ENCODE assay signal across 19 cellular contexts in genomic region chr5:145478651-145479050, GRCh38.
A peak's percentile ranks its signal among the peaks of the same experiment; 100 is the strongest.
DNase-seq lines count a peak whose midpoint lies in the region; ATAC-seq, FAIRE-seq and TF ChIP-seq lines count a peak whose summit lies in the region.
"Had no signal": no experiment of that assay in that cellular context is flagged by ENCODE, and none has a peak within 500 bp of the region (broad histone marks: within the 10 kb centered on the region; RNA-seq: fewer than 3 reads in every experiment).

No MANE protein-coding gene starts in this region.

- H3K9me3 ChIP-seq in mammary epithelial cell (replicated peaks; ENCODE audit: insufficient read depth, low read length), result no peaks in the 10 kb centered on the region
- H3K9me3 ChIP-seq in breast epithelium, result no peaks in the 10 kb centered on the region
- H3K9me3 ChIP-seq in RWPE2 (ENCODE audit: severe bottlenecking), result no peaks in the 10 kb centered on the region
- no peaks in the 10 kb centered on the region for H3K9me3 ChIP-seq in skeletal muscle satellite cell (replicated peaks; ENCODE audit: low read length)
- H3K9me3 ChIP-seq: SK-N-SH had no signal

- H3K79me2 ChIP-seq in mammary epithelial cell (ENCODE audit: insufficient read depth, low read length), result no peaks in the 10 kb centered on the region

- TF ChIP-seq POLR2A in breast epithelium (IDR thresholded peaks at IDR 0.05), result no peak

- CTCF ChIA-PET in mammary epithelial cell (lab: Charles Lee; ENCODE audit: low non-redundant PET), result no interaction called here

- ATAC-seq in RWPE2 (ENCODE audit: low read depth), result peak; percentile 3; the same call in 1 of the 3 replicates
- no peak for ATAC-seq in GM21717 (IDR thresholded peaks at IDR 0.05; ENCODE audit: unreplicated experiment)
- ATAC-seq in HG02938 (IDR thresholded peaks at IDR 0.05; ENCODE audit: unreplicated experiment), result no peak
- ATAC-seq: HCT116 had no signal

- H3K36me3 ChIP-seq in mammary epithelial cell (ENCODE audit: insufficient read depth, low read length) (no peaks in the 10 kb centered on the region), breast epithelium (no peaks in the 10 kb centered on the region), RWPE2 (ENCODE audit: low read depth) (no peaks in the 10 kb centered on the region), skeletal muscle satellite cell (ENCODE audit: insufficient read depth, low read length) (no peaks in the 10 kb centered on the region)

- intact Hi-C loops in mammary epithelial cell (cut with micrococcal nuclease), result no loop called here
- intact Hi-C loops in breast epithelium (cut with DNase I; ENCODE audit: low total_unique reads), result no loop called here

- H3K9ac ChIP-seq in mammary epithelial cell (ENCODE audit: insufficient read depth, low read length) (no peak overlapping the region), skeletal muscle satellite cell (ENCODE audit: low read depth, low read length) (no peak overlapping the region)
- H3K9ac ChIP-seq: SK-N-SH had no signal

- no peak overlapping the region for H3K4me2 ChIP-seq in mammary epithelial cell (ENCODE audit: insufficient read depth, low read depth, low read length)
- H3K4me2 ChIP-seq in skeletal muscle satellite cell (ENCODE audit: low read length), result peak overlapping the region; percentile 30
- H3K4me2 ChIP-seq: SK-N-SH had no signal

- H3K4me1 ChIP-seq in mammary epithelial cell (ENCODE audit: insufficient read depth, low read length) (peaks cover 19% of the 10 kb centered on the region), breast epithelium (no peaks in the 10 kb centered on the region), RWPE2 (ENCODE audit: insufficient read depth, poor library complexity, severe bottlenecking) (peaks cover 28% of the 10 kb centered on the region), skeletal muscle satellite cell (ENCODE audit: control insufficient read depth, insufficient read depth, low read length) (peaks cover 32% of the 10 kb centered on the region)

- 81% methylated on average over 2 of the region's 2 CpGs for WGBS in mammary epithelial cell (ENCODE audit: low coverage, missing lambda C conversion rate)

- no peak overlapping the region for H3K4me3 ChIP-seq in mammary epithelial cell (replicated peaks in 1 of 3; ENCODE audit: insufficient read depth in 1 of 3, low read depth in 2 of 3, low read length in 3 of 3)
- no peak overlapping the region for H3K4me3 ChIP-seq in breast epithelium
- no peak overlapping the region for H3K4me3 ChIP-seq in RWPE2 (ENCODE audit: severe bottlenecking)
- no peak overlapping the region for H3K4me3 ChIP-seq in skeletal muscle satellite cell (ENCODE audit: low read length)

- no TSS peak for BruUV-seq in mammary epithelial cell (replicated peaks; lab: Mats Ljungman, UMichigan)

- no peak for DNase-seq in mammary epithelial cell
- DNase-seq in breast epithelium (ENCODE audit: low spot score in 2 of 2), result no peak
- no peak for DNase-seq in RWPE2 (ENCODE audit: low spot score)
- peak; percentile 22 for DNase-seq in fibroblast of peridontal ligament (ENCODE audit: extremely low read depth)
- DNase-seq in HTR-8/SVneo (ENCODE audit: insufficient read length, low spot score), result no peak
- DNase-seq: DMS 273 treated with DMSO at 0.1 percent for 48 hours; DND-41; NCI-H1105 treated with DMSO at 0.1 percent for 48 hours; NCI-H1694; NCI-H748 treated with DMSO at 0.1 percent for 48 hours; NK-92 treated with Interleukin-12 subunit alpha and Interleukin-12 subunit beta, amount 100 ng/mL, for 24 hours; SHP77 treated with DMSO at 0.1 percent for 48 hours; SK-N-SH had no signal

- no peak for TF ChIP-seq CTCF in mammary epithelial cell (conservative IDR thresholded peaks at IDR 0.05 in 1 of 2, IDR thresholded peaks at IDR 0.05 in 1 of 2; ENCODE audit: extremely low read depth in 1 of 2, insufficient read depth in 1 of 2, low read depth in 1 of 2, low read length in 2 of 2)
- TF ChIP-seq CTCF in breast epithelium (IDR thresholded peaks at IDR 0.05), result no peak
- TF ChIP-seq CTCF in RWPE2 (IDR thresholded peaks at IDR 0.05; ENCODE audit: poor library complexity, severe bottlenecking), result no peak

- H4K20me1 ChIP-seq in mammary epithelial cell (ENCODE audit: insufficient read depth, low read length), result no peaks in the 10 kb centered on the region

- no peak for FAIRE-seq in HTR-8/SVneo (lab: Jason Lieb, UNC)
- FAIRE-seq: G401.6 had no signal

- dilution Hi-C loops in mammary epithelial cell (cut with HindIII; ENCODE audit: low sequenced_read_pairs), result no loop called here

- H3K27ac ChIP-seq in mammary epithelial cell (ENCODE audit: insufficient read depth, low read depth, low read length) (no peak overlapping the region), breast epithelium (no peak overlapping the region), RWPE2 (ENCODE audit: poor library complexity, severe bottlenecking) (peak overlapping the region; percentile 81)
- H3K27ac ChIP-seq: 22Rv1 had no signal

- H3K27me3 ChIP-seq in mammary epithelial cell (ENCODE audit: insufficient read depth, low read length) (no peaks in the 10 kb centered on the region), breast epithelium (no peaks in the 10 kb centered on the region), RWPE2 (ENCODE audit: insufficient read depth, poor library complexity, severe bottlenecking) (no peaks in the 10 kb centered on the region), skeletal muscle satellite cell (ENCODE audit: control insufficient read depth, insufficient read depth, low read length) (no peaks in the 10 kb centered on the region)

- in situ Hi-C loops in mammary epithelial cell (cut with MboI; ENCODE audit: low sequenced_read_pairs in 2 of 2), result no loop called here

- H2AFZ ChIP-seq in mammary epithelial cell (ENCODE audit: low read depth, low read length), result peak overlapping the region; percentile 49
